In the genomic region with DNA sequence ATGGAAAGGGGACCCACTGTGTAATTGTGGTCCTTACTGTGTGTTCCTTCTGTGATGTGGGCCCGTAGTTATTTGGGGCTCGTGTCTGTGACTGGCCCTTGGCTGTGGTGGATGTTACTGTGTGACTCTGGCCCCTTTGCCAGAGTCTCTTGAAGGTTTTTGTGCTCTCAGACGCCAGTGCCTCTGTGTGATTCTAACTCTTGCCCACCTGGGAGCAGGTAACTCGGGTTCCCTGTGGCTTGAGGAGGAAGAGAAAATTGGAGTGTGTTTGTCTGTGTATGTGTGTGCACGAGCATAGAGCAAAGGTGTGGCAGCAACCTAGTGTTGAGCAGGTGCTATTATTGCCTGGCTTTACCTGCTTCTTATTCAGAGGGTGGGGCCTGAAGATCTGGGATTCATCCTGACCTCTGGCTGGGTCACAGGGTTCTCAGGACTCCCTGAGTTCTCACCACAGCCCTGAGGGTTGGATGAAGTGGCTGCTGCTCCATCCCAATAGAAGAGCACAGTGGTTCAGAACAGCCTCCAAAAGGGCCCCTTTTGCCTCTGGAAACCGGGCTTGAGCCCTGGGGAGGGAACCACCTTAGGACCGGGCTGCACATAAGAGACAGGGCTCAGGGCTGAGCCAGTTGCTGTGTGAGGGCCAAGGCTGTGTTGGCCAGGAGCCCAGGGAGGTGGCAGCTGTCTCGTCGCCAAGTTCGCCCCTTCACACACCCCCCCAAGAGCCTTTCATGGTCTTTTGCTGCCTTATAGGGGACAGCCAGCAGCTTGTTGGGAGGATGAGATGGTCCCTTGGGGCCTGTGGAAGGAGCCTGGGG, we compare ENCODE assay signal across 8 cellular contexts. TPM values are rescaled to one million over a fixed set of nuclear protein-coding genes. Genes with fewer than 3 reads are reported as not detected.
DNase-seq lines count a peak whose midpoint lies in the region; ATAC-seq and TF ChIP-seq lines count a peak whose summit lies in the region.

No MANE protein-coding gene starts in this region.

- H3K4me3 ChIP-seq in WERI-Rb-1 (ENCODE audit: low read depth, low read length) = peak overlapping the region; percentile 55
- H3K4me3 ChIP-seq in iPS-11a (ENCODE audit: low read depth, low read length) = peak overlapping the region; percentile 75

- ATAC-seq in stimulated activated memory B cell treated with anti-CD40 and anti-IgM and Interleukin-4, amounts not matched to agents 10 μg/mL and 1 μg/mL and 100 μg/mL, for 72 hours = no peak
- ATAC-seq in GM21737 (IDR thresholded peaks at IDR 0.05; ENCODE audit: unreplicated experiment) = no peak

- POLR2A ChIA-PET in activated CD4-positive, alpha-beta T cell treated with anti-CD3 and anti-CD28 coated beads, Interleukin-2, amount 10 ng/mL, durations not matched to agents 7 days and 5 days (lab: Charles Lee) = no interaction called here

- H3K36me3 ChIP-seq in WERI-Rb-1 = peaks cover 18% of the 10 kb centered on the region

- peak overlapping the region; percentile 99 for H3K27ac Mint-ChIP-seq in activated CD4-positive, alpha-beta T cell treated with anti-CD3 and anti-CD28 coated beads, Interleukin-2, amount 10 ng/mL, durations not matched to agents 7 days and 5 days
- peak overlapping the region; percentile 99 for H3K27ac Mint-ChIP-seq in stimulated activated memory B cell treated with anti-CD40 and anti-IgM and Interleukin-4, amounts not matched to agents 10 μg/mL and 1 μg/mL and 100 μg/mL, for 72 hours

- peaks cover 36% of the 10 kb centered on the region for H3K36me3 Mint-ChIP-seq in activated CD4-positive, alpha-beta T cell treated with anti-CD3 and anti-CD28 coated beads, Interleukin-2, amount 10 ng/mL, durations not matched to agents 7 days and 5 days (ENCODE audit: low read depth)
- peaks cover 24% of the 10 kb centered on the region for H3K36me3 Mint-ChIP-seq in stimulated activated memory B cell treated with anti-CD40 and anti-IgM and Interleukin-4, amounts not matched to agents 10 μg/mL and 1 μg/mL and 100 μg/mL, for 72 hours

- peak overlapping the region; percentile 50; the same call in 1 of the 2 replicates for H3K27ac ChIP-seq in WERI-Rb-1

- peaks cover 31% of the 10 kb centered on the region for H3K4me1 Mint-ChIP-seq in activated CD4-positive, alpha-beta T cell treated with anti-CD3 and anti-CD28 coated beads, Interleukin-2, amount 10 ng/mL, durations not matched to agents 7 days and 5 days
- peaks cover 36% of the 10 kb centered on the region for H3K4me1 Mint-ChIP-seq in stimulated activated memory B cell treated with anti-CD40 and anti-IgM and Interleukin-4, amounts not matched to agents 10 μg/mL and 1 μg/mL and 100 μg/mL, for 72 hours

- no peaks in the 10 kb centered on the region for H3K27me3 Mint-ChIP-seq in activated CD4-positive, alpha-beta T cell treated with anti-CD3 and anti-CD28 coated beads, Interleukin-2, amount 10 ng/mL, durations not matched to agents 7 days and 5 days
- H3K27me3 Mint-ChIP-seq in stimulated activated memory B cell treated with anti-CD40 and anti-IgM and Interleukin-4, amounts not matched to agents 10 μg/mL and 1 μg/mL and 100 μg/mL, for 72 hours = no peaks in the 10 kb centered on the region

- DNase-seq in activated CD4-positive, alpha-beta T cell treated with anti-CD3 and anti-CD28 coated beads, Interleukin-2, amount 10 ng/mL, durations not matched to agents 7 days and 5 days = no peak
- no peak for DNase-seq in activated CD4-positive, alpha-beta T cell treated with anti-CD3 and anti-CD28 coated beads, Interleukin-2, amount 50 U/mL, for 48 hours
- DNase-seq in WERI-Rb-1 (no peak), GM10266 (ENCODE audit: extremely low spot score) (no peak), kidney glomerular epithelial cell (lab: John Stamatoyannopoulos, UW) (no peak)

- H3K4me3 Mint-ChIP-seq in activated CD4-positive, alpha-beta T cell treated with anti-CD3 and anti-CD28 coated beads, Interleukin-2, amount 10 ng/mL, durations not matched to agents 7 days and 5 days = peak overlapping the region; percentile 94
- peak overlapping the region; percentile 99 for H3K4me3 Mint-ChIP-seq in stimulated activated memory B cell treated with anti-CD40 and anti-IgM and Interleukin-4, amounts not matched to agents 10 μg/mL and 1 μg/mL and 100 μg/mL, for 72 hours

- CTCF ChIA-PET in activated CD4-positive, alpha-beta T cell treated with anti-CD3 and anti-CD28 coated beads, Interleukin-2, amount 10 ng/mL, durations not matched to agents 7 days and 5 days (lab: Charles Lee) = no interaction called here

- H3K9me3 ChIP-seq in WERI-Rb-1 (ENCODE audit: severe bottlenecking) = no peaks in the 10 kb centered on the region

- peaks cover 6% of the 10 kb centered on the region for H3K27me3 ChIP-seq in WERI-Rb-1 (ENCODE audit: insufficient read depth, low read depth, severe bottlenecking)

- TF ChIP-seq CTCF in WERI-Rb-1 (IDR thresholded peaks at IDR 0.05; ENCODE audit: low read depth, low read length) (no peak), GM10266 (IDR thresholded peaks at IDR 0.05; ENCODE audit: control insufficient read depth, insufficient read depth, low read depth, missing control alignments) (no peak)

- peaks cover 3% of the 10 kb centered on the region for H3K9me3 Mint-ChIP-seq in activated CD4-positive, alpha-beta T cell treated with anti-CD3 and anti-CD28 coated beads, Interleukin-2, amount 10 ng/mL, durations not matched to agents 7 days and 5 days
- no peaks in the 10 kb centered on the region for H3K9me3 Mint-ChIP-seq in stimulated activated memory B cell treated with anti-CD40 and anti-IgM and Interleukin-4, amounts not matched to agents 10 μg/mL and 1 μg/mL and 100 μg/mL, for 72 hours

RNA-seq across cellular contexts. Expression of a gene that starts 1.3 kb away (rescaled TPM):
- 10 to 100 TPM; 59.0 to 59.2 TPM for total RNA-seq in activated CD4-positive, alpha-beta T cell treated with anti-CD3 and anti-CD28 coated beads, Interleukin-2, amount 10 ng/mL, durations not matched to agents 7 days and 5 days

RNA-seq across cellular contexts. Expression of a gene that starts 1.8 kb away (rescaled TPM):
- 100 to 1,000 TPM; 109 to 111 TPM for total RNA-seq in activated CD4-positive, alpha-beta T cell treated with anti-CD3 and anti-CD28 coated beads, Interleukin-2, amount 10 ng/mL, durations not matched to agents 7 days and 5 days

RNA-seq across cellular contexts. Expression of a gene that starts 47.3 kb away (rescaled TPM):
- 100 to 1,000 TPM; 162 to 177 TPM for total RNA-seq in activated CD4-positive, alpha-beta T cell treated with anti-CD3 and anti-CD28 coated beads, Interleukin-2, amount 10 ng/mL, durations not matched to agents 7 days and 5 days
